ENCODE assay signal across 9 cellular contexts in genomic region chr4:121950680-121951569, GRCh38. TPM values are rescaled to one million over a fixed set of nuclear protein-coding genes. Genes with fewer than 3 reads are reported as not detected.
DNase-seq lines count a peak whose midpoint lies in the region; ATAC-seq, FAIRE-seq and TF ChIP-seq lines count a peak whose summit lies in the region.
"Had no signal": no experiment of that assay in that cellular context is flagged by ENCODE, and none has a peak within 500 bp of the region (broad histone marks: within the 10 kb centered on the region; RNA-seq: fewer than 3 reads in every experiment).

No MANE protein-coding gene starts in this region.

- H3K4me1 ChIP-seq in SJSA1 (replicated peaks) = peaks cover 19% of the 10 kb centered on the region
- H3K4me1 ChIP-seq in kidney (ENCODE audit: control insufficient read depth in 1 of 2, insufficient read depth in 1 of 2, low read depth in 1 of 2, low read length in 2 of 2) = peaks cover 0 to 3% of the 10 kb centered on the region in 2 donors

- H3K27me3 Mint-ChIP-seq in brain = peaks cover 40% of the 10 kb centered on the region

- peak overlapping the region in 3 of 5 experiments; percentile 27 to 68 (median 53) for H3K27ac Mint-ChIP-seq in brain

- H3K27me3 ChIP-seq in SJSA1 (replicated peaks) = peaks cover 37% of the 10 kb centered on the region

- FAIRE-seq in kidney (lab: Jason Lieb, UNC) = no peak

- H3K9me3 Mint-ChIP-seq in brain = peaks cover 0 to 2% (median 0%) of the 10 kb centered on the region in 5 experiments

- H3K36me3 Mint-ChIP-seq in brain = no peaks in the 10 kb centered on the region

- no peaks in the 10 kb centered on the region for H3K36me3 ChIP-seq in SJSA1
- no peaks in the 10 kb centered on the region for H3K36me3 ChIP-seq in kidney (ENCODE audit: control insufficient read depth in 1 of 2, insufficient read depth in 2 of 2, low read length in 2 of 2)

- no peak overlapping the region for H3K9ac ChIP-seq in kidney (ENCODE audit: low read length in 2 of 2)

- H3K27ac ChIP-seq in SJSA1 (no peak overlapping the region), kidney (ENCODE audit: low read depth in 2 of 2, low read length in 2 of 2) (no peak overlapping the region)
- H3K27ac ChIP-seq: C4-2B had no signal

- H3K9me3 ChIP-seq in SJSA1 (replicated peaks) (no peaks in the 10 kb centered on the region), kidney (ENCODE audit: control insufficient read depth in 1 of 2, low read length in 2 of 2) (no peaks in the 10 kb centered on the region)

- peak in 2 of 3 experiments; percentile 62 to 66 for DNase-seq in NCI-H1417 (lab: John Stamatoyannopoulos, UW)
- DNase-seq in NCI-H1417 treated with DMSO at 0.1 percent for 48 hours (lab: John Stamatoyannopoulos, UW) = no peak
- peak in 1 of 2 experiments; percentile 33 for DNase-seq in SJSA1 (ENCODE audit: low read depth in 1 of 2, low spot score in 2 of 2)
- DNase-seq in kidney = peak; percentile 70
- peak; percentile 13 for DNase-seq in stimulated activated CD4-positive, alpha-beta T cell treated with anti-CD3 and anti-CD28 coated beads, Interleukin-2, amount 100 ng/mL, for 48 hours
- no peak for DNase-seq in NCI-H2196 treated with DMSO at 0.1 percent for 48 hours (lab: John Stamatoyannopoulos, UW; ENCODE audit: unreplicated experiment)

- H3K4me3 ChIP-seq in SJSA1 (peak overlapping the region; percentile 55), kidney (ENCODE audit: low read length in 2 of 2) (peak overlapping the region; percentile 54 to 65)

- TF ChIP-seq CTCF in brain (conservative IDR thresholded peaks at IDR 0.05) = no peak
- no peak for TF ChIP-seq CTCF in kidney (IDR thresholded peaks at IDR 0.05; ENCODE audit: borderline replicate concordance, extremely low read depth, insufficient read depth)

- H3K4me3 Mint-ChIP-seq in brain = peak overlapping the region; percentile 89 to 95 (median 90)

- peak; percentile 29 for ATAC-seq in HG02885 (IDR thresholded peaks at IDR 0.05; ENCODE audit: poor library complexity, unreplicated experiment)

- intact Hi-C loops in kidney (cut with DNase I) = no loop called here

- peaks cover 15% of the 10 kb centered on the region for H3K4me1 Mint-ChIP-seq in brain

RNA-seq across cellular contexts. Expression of gene TRPC3, which starts 0.9 kb away (rescaled TPM):
- total RNA-seq in SJSA1 (2014; rRNA removed; shearing (Covaris generic)) = 1.3 and 3.3 TPM in 2 replicates
- polyA plus RNA-seq in brain (ENCODE audit: insufficient read depth, low read depth, low replicate concordance) (0.22 TPM), kidney (ENCODE audit: insufficient read depth, low read depth, low replicate concordance) (0.17 TPM)
- total RNA-seq in kidney = 0.44 TPM

Comparison
In these comparisons a context has a peak if more than half of its experiments do, and no peak if none do; other contexts are left out.
1. DNase-seq: peak in NCI-H1417 (2 of 3), kidney (single experiment) and stimulated activated CD4-positive, alpha-beta T cell treated with anti-CD3 and anti-CD28 coated beads, Interleukin-2, amount 100 ng/mL, for 48 hours (2 of 2); none in NCI-H1417 treated with DMSO at 0.1 percent for 48 hours (single experiment) and NCI-H2196 treated with DMSO at 0.1 percent for 48 hours (single experiment).